ENCODE assay signal across 9 cellular contexts in genomic region chr3:131174752-131175151, GRCh38.
A peak's percentile ranks its signal among the peaks of the same experiment; 100 is the strongest.
DNase-seq lines count a peak whose midpoint lies in the region; ATAC-seq and TF ChIP-seq lines count a peak whose summit lies in the region.
"Had no signal": no experiment of that assay in that cellular context is flagged by ENCODE, and none has a peak within 500 bp of the region (broad histone marks: within the 10 kb centered on the region; RNA-seq: fewer than 3 reads in every experiment).

No MANE protein-coding gene starts in this region.

- H3K4me3 ChIP-seq in WERI-Rb-1 (ENCODE audit: low read depth, low read length): no peak overlapping the region

- H3K36me3 Mint-ChIP-seq in activated CD4-positive, alpha-beta T cell treated with anti-CD3 and anti-CD28 coated beads, Interleukin-2, amount 10 ng/mL, durations not matched to agents 7 days and 5 days (ENCODE audit: low read depth): no peaks in the 10 kb centered on the region
- peaks cover 0 to 6% (median 0%) of the 10 kb centered on the region in 3 donors for H3K36me3 Mint-ChIP-seq in naive thymus-derived CD8-positive, alpha-beta T cell
- peaks cover 5% of the 10 kb centered on the region for H3K36me3 Mint-ChIP-seq in glutamatergic neuron (ENCODE audit: unreplicated experiment)

- H3K4me1 Mint-ChIP-seq in activated CD4-positive, alpha-beta T cell treated with anti-CD3 and anti-CD28 coated beads, Interleukin-2, amount 10 ng/mL, durations not matched to agents 7 days and 5 days: peaks cover 20% of the 10 kb centered on the region
- H3K4me1 Mint-ChIP-seq in naive thymus-derived CD8-positive, alpha-beta T cell: peaks cover 6 to 28% (median 21%) of the 10 kb centered on the region in 4 donors
- no peaks in the 10 kb centered on the region for H3K4me1 Mint-ChIP-seq in glutamatergic neuron (ENCODE audit: low read depth, unreplicated experiment)

- peak overlapping the region; percentile 71 for H3K27ac Mint-ChIP-seq in activated CD4-positive, alpha-beta T cell treated with anti-CD3 and anti-CD28 coated beads, Interleukin-2, amount 10 ng/mL, durations not matched to agents 7 days and 5 days
- peak overlapping the region in 9 of 10 donors; percentile 39 to 91 (median 68) for H3K27ac Mint-ChIP-seq in naive thymus-derived CD8-positive, alpha-beta T cell
- H3K27ac Mint-ChIP-seq in glutamatergic neuron (ENCODE audit: unreplicated experiment): no peak overlapping the region

- DNase-seq in activated CD4-positive, alpha-beta T cell treated with anti-CD3 and anti-CD28 coated beads, Interleukin-2, amount 10 ng/mL, durations not matched to agents 7 days and 5 days: peak; percentile 56
- DNase-seq in activated CD4-positive, alpha-beta T cell treated with anti-CD3 and anti-CD28 coated beads, Interleukin-2, amount 50 U/mL, for 1 hour: no peak
- peak; percentile 26 for DNase-seq in RPMI7951 (ENCODE audit: low read depth)
- peak in 5 of 10 donors; percentile 2 to 36 (median 13) for DNase-seq in naive thymus-derived CD8-positive, alpha-beta T cell
- no peak for DNase-seq in HPDE6-E6E7 (ENCODE audit: extremely low spot score)
- DNase-seq in WERI-Rb-1: no peak
- no peak for DNase-seq in glutamatergic neuron

- no peak overlapping the region for H3K4me3 Mint-ChIP-seq in activated CD4-positive, alpha-beta T cell treated with anti-CD3 and anti-CD28 coated beads, Interleukin-2, amount 10 ng/mL, durations not matched to agents 7 days and 5 days
- peak overlapping the region in 8 of 10 donors; percentile 14 to 70 (median 30) for H3K4me3 Mint-ChIP-seq in naive thymus-derived CD8-positive, alpha-beta T cell
- no peak overlapping the region for H3K4me3 Mint-ChIP-seq in glutamatergic neuron (ENCODE audit: unreplicated experiment)

- TF ChIP-seq CTCF in WERI-Rb-1 (IDR thresholded peaks at IDR 0.05; ENCODE audit: low read depth, low read length) (no peak), glutamatergic neuron (IDR thresholded peaks at IDR 0.05; ENCODE audit: partially characterized antibody, unreplicated experiment) (no peak)

- POLR2A ChIA-PET in activated CD4-positive, alpha-beta T cell treated with anti-CD3 and anti-CD28 coated beads, Interleukin-2, amount 10 ng/mL, durations not matched to agents 7 days and 5 days (lab: Charles Lee): no interaction called here
- POLR2A ChIA-PET in naive thymus-derived CD8-positive, alpha-beta T cell (lab: Charles Lee): no interaction called here

- H3K9me3 Mint-ChIP-seq in activated CD4-positive, alpha-beta T cell treated with anti-CD3 and anti-CD28 coated beads, Interleukin-2, amount 10 ng/mL, durations not matched to agents 7 days and 5 days: peaks cover 5% of the 10 kb centered on the region
- H3K9me3 Mint-ChIP-seq in naive thymus-derived CD8-positive, alpha-beta T cell: peaks cover 0 to 1% (median 0%) of the 10 kb centered on the region in 9 donors
- no peaks in the 10 kb centered on the region for H3K9me3 Mint-ChIP-seq in glutamatergic neuron (ENCODE audit: unreplicated experiment)

- H3K27ac ChIP-seq in WERI-Rb-1: no peak overlapping the region
- H3K27ac ChIP-seq: VCaP had no signal

- ATAC-seq in HG02798 (IDR thresholded peaks at IDR 0.05; ENCODE audit: poor library complexity, unreplicated experiment): peak; percentile 75
- ATAC-seq in naive thymus-derived CD8-positive, alpha-beta T cell: peak; percentile 58 to 88

- no peaks in the 10 kb centered on the region for H3K36me3 ChIP-seq in WERI-Rb-1

- CTCF ChIA-PET in activated CD4-positive, alpha-beta T cell treated with anti-CD3 and anti-CD28 coated beads, Interleukin-2, amount 10 ng/mL, durations not matched to agents 7 days and 5 days (lab: Charles Lee): no interaction called here

- no peaks in the 10 kb centered on the region for H3K27me3 Mint-ChIP-seq in activated CD4-positive, alpha-beta T cell treated with anti-CD3 and anti-CD28 coated beads, Interleukin-2, amount 10 ng/mL, durations not matched to agents 7 days and 5 days
- H3K27me3 Mint-ChIP-seq in naive thymus-derived CD8-positive, alpha-beta T cell: no peaks in the 10 kb centered on the region
- no peaks in the 10 kb centered on the region for H3K27me3 Mint-ChIP-seq in glutamatergic neuron (ENCODE audit: unreplicated experiment)

- no peaks in the 10 kb centered on the region for H3K27me3 ChIP-seq in WERI-Rb-1 (ENCODE audit: insufficient read depth, low read depth, severe bottlenecking)

- no peaks in the 10 kb centered on the region for H3K9me3 ChIP-seq in WERI-Rb-1 (ENCODE audit: severe bottlenecking)

Comparison
In these comparisons a context has a peak if more than half of its experiments do, and no peak if none do; other contexts are left out.
1. DNase-seq: peak in activated CD4-positive, alpha-beta T cell treated with anti-CD3 and anti-CD28 coated beads, Interleukin-2, amount 10 ng/mL, durations not matched to agents 7 days and 5 days (single experiment) and RPMI7951 (single experiment); none in activated CD4-positive, alpha-beta T cell treated with anti-CD3 and anti-CD28 coated beads, Interleukin-2, amount 50 U/mL, for 1 hour (single experiment), HPDE6-E6E7 (single experiment), WERI-Rb-1 (single experiment) and glutamatergic neuron (single experiment).
2. H3K4me3 Mint-ChIP-seq: peak in naive thymus-derived CD8-positive, alpha-beta T cell (8 of 10); none in activated CD4-positive, alpha-beta T cell treated with anti-CD3 and anti-CD28 coated beads, Interleukin-2, amount 10 ng/mL, durations not matched to agents 7 days and 5 days (single experiment) and glutamatergic neuron (single experiment).